Comparison of ENCODE assay signal across 22 cellular contexts in genomic region chr7:43328785-43329380, GRCh38.
DNase-seq lines count a peak whose midpoint lies in the region; ATAC-seq and TF ChIP-seq lines count a peak whose summit lies in the region.
"Had no signal": no experiment of that assay in that cellular context is flagged by ENCODE, and none has a peak within 500 bp of the region (broad histone marks: within the 10 kb centered on the region; RNA-seq: fewer than 3 reads in every experiment).

No MANE protein-coding gene starts in this region.

- H3K9me3 Mint-ChIP-seq in MCF 10A (ENCODE audit: unreplicated experiment) (no peaks in the 10 kb centered on the region), nephron progenitor cell (no peaks in the 10 kb centered on the region), type B pancreatic cell (no peaks in the 10 kb centered on the region)
- H3K9me3 Mint-ChIP-seq in activated T-helper 2 cell treated with anti-CD3 and anti-CD28 coated beads, Interferon-gamma antibody, Interleukin-2, Interleukin-4, amounts not matched to agents 10 μg/mL and 5 μg/mL and 100 μg/mL, durations not matched to agents 14 hours and 24 hours and 36 hours: no peaks in the 10 kb centered on the region
- H3K9me3 Mint-ChIP-seq: GM23338 had no signal

- no peak overlapping the region for H3K4me3 Mint-ChIP-seq in MCF 10A (ENCODE audit: unreplicated experiment)
- no peak overlapping the region for H3K4me3 Mint-ChIP-seq in nephron progenitor cell
- no peak overlapping the region for H3K4me3 Mint-ChIP-seq in type B pancreatic cell
- H3K4me3 Mint-ChIP-seq in activated T-helper 2 cell treated with anti-CD3 and anti-CD28 coated beads, Interferon-gamma antibody, Interleukin-2, Interleukin-4, amounts not matched to agents 10 μg/mL and 5 μg/mL and 100 μg/mL, durations not matched to agents 14 hours and 24 hours and 36 hours (ENCODE audit: low read depth): no peak overlapping the region
- H3K4me3 Mint-ChIP-seq: B cell, GM23338 had no signal

- TF ChIP-seq CTCF in MCF 10A (IDR thresholded peaks at IDR 0.05; ENCODE audit: unreplicated experiment) (no peak), breast epithelium (IDR thresholded peaks at IDR 0.05) (no peak), mammary epithelial cell (conservative IDR thresholded peaks at IDR 0.05 in 1 of 2, IDR thresholded peaks at IDR 0.05 in 1 of 2; ENCODE audit: extremely low read depth in 1 of 2, insufficient read depth in 1 of 2, low read depth in 1 of 2, low read length in 2 of 2) (no peak), nephron progenitor cell (IDR thresholded peaks at IDR 0.05) (no peak), type B pancreatic cell (conservative IDR thresholded peaks at IDR 0.05) (no peak)

- intact Hi-C loops in MCF 10A (cut with micrococcal nuclease): no loop called here
- intact Hi-C loops in breast epithelium (cut with DNase I; ENCODE audit: low total_unique reads): no loop called here
- intact Hi-C loops in mammary epithelial cell (cut with micrococcal nuclease): no loop called here
- intact Hi-C loops in activated T-helper 2 cell treated with anti-CD3 and anti-CD28 coated beads, Interferon-gamma antibody, Interleukin-2, Interleukin-4, amounts not matched to agents 10 μg/mL and 5 μg/mL and 100 μg/mL, durations not matched to agents 14 hours and 24 hours and 36 hours (cut with micrococcal nuclease): no loop called here

- no peaks in the 10 kb centered on the region for H4K20me1 ChIP-seq in mammary epithelial cell (ENCODE audit: insufficient read depth, low read length)

- no peak for ATAC-seq in GM19023 (IDR thresholded peaks at IDR 0.05; ENCODE audit: unreplicated experiment)
- ATAC-seq: GM12878, GM23338, HCT116 had no signal

- no peaks in the 10 kb centered on the region for H3K27me3 ChIP-seq in breast epithelium
- H3K27me3 ChIP-seq in mammary epithelial cell (ENCODE audit: insufficient read depth, low read length): no peaks in the 10 kb centered on the region

- peak overlapping the region; percentile 47 for H2AFZ ChIP-seq in mammary epithelial cell (ENCODE audit: low read depth, low read length)
- H2AFZ ChIP-seq: GM23338, PC-9 had no signal

- H3K4me3 ChIP-seq in breast epithelium (no peak overlapping the region), mammary epithelial cell (replicated peaks in 1 of 3; ENCODE audit: insufficient read depth in 1 of 3, low read depth in 2 of 3, low read length in 3 of 3) (no peak overlapping the region)
- H3K4me3 ChIP-seq: GM12878, GM23338, PC-9, SK-N-MC had no signal

- H3K27ac ChIP-seq in breast epithelium (no peak overlapping the region), mammary epithelial cell (ENCODE audit: insufficient read depth, low read depth, low read length) (no peak overlapping the region)
- H3K27ac ChIP-seq: PC-9, SK-N-MC had no signal

- in situ Hi-C loops in mammary epithelial cell (cut with MboI; ENCODE audit: low sequenced_read_pairs in 2 of 2): no loop called here

- CTCF ChIA-PET in MCF 10A (lab: Yijun Ruan, JAX): interaction anchor here (0.6 to 0.7 kb wide), 2 partner anchors 11 to 1160 kb away, joined by 3 read pairs; no protein-coding TSS in a partner anchor
- CTCF ChIA-PET in mammary epithelial cell (lab: Charles Lee; ENCODE audit: low non-redundant PET): no interaction called here

- dilution Hi-C loops in mammary epithelial cell (cut with HindIII; ENCODE audit: low sequenced_read_pairs): no loop called here

- peaks cover 13% of the 10 kb centered on the region for H3K4me1 Mint-ChIP-seq in MCF 10A (ENCODE audit: insufficient read depth, unreplicated experiment)
- H3K4me1 Mint-ChIP-seq in nephron progenitor cell: peaks cover 35% of the 10 kb centered on the region
- peaks cover 16% of the 10 kb centered on the region for H3K4me1 Mint-ChIP-seq in type B pancreatic cell (ENCODE audit: unreplicated experiment)
- no peaks in the 10 kb centered on the region for H3K4me1 Mint-ChIP-seq in activated T-helper 2 cell treated with anti-CD3 and anti-CD28 coated beads, Interferon-gamma antibody, Interleukin-2, Interleukin-4, amounts not matched to agents 10 μg/mL and 5 μg/mL and 100 μg/mL, durations not matched to agents 14 hours and 24 hours and 36 hours (ENCODE audit: low read depth)
- H3K4me1 Mint-ChIP-seq: B cell had no signal

- H3K4me1 ChIP-seq in breast epithelium: no peaks in the 10 kb centered on the region
- peaks cover 10% of the 10 kb centered on the region for H3K4me1 ChIP-seq in mammary epithelial cell (ENCODE audit: insufficient read depth, low read length)

- BruUV-seq in MCF 10A (replicated peaks; lab: Mats Ljungman, UMichigan): no TSS peak
- BruUV-seq in mammary epithelial cell (replicated peaks; lab: Mats Ljungman, UMichigan): no TSS peak

- DNase-seq in MCF 10A (ENCODE audit: unreplicated experiment): peak; percentile 54
- no peak for DNase-seq in breast epithelium (ENCODE audit: low spot score in 2 of 2)
- no peak for DNase-seq in mammary epithelial cell
- DNase-seq in nephron progenitor cell: no peak
- DNase-seq in type B pancreatic cell (ENCODE audit: extremely low spot score, unreplicated experiment): no peak
- DNase-seq in activated T-helper 2 cell treated with anti-CD3 and anti-CD28 coated beads, Interferon-gamma antibody, Interleukin-2, Interleukin-4, amounts not matched to agents 10 μg/mL and 5 μg/mL and 100 μg/mL, durations not matched to agents 14 hours and 24 hours and 36 hours (ENCODE audit: low spot score): no peak
- no peak for DNase-seq in NCI-H510A (lab: John Stamatoyannopoulos, UW)
- DNase-seq: 8988T, DMS153, GF-D8, KG1, NCI-H1417 treated with DMSO at 0.1 percent for 48 hours, NCI-H187 treated with DMSO at 0.1 percent for 48 hours, NCI-H2227 treated with DMSO at 0.1 percent for 48 hours, NCI-H524, PC-9 had no signal

- no peak overlapping the region for H3K4me2 ChIP-seq in mammary epithelial cell (ENCODE audit: insufficient read depth, low read depth, low read length)
- H3K4me2 ChIP-seq: GM23338, PC-9 had no signal

- H3K9me3 ChIP-seq in breast epithelium (no peaks in the 10 kb centered on the region), mammary epithelial cell (replicated peaks; ENCODE audit: insufficient read depth, low read length) (no peaks in the 10 kb centered on the region)

- 11% methylated on average over 6 of the region's 6 CpGs for WGBS in mammary epithelial cell (ENCODE audit: low coverage, missing lambda C conversion rate)

- H3K79me2 ChIP-seq in mammary epithelial cell (ENCODE audit: insufficient read depth, low read length): no peaks in the 10 kb centered on the region

- no peak overlapping the region for H3K9ac ChIP-seq in mammary epithelial cell (ENCODE audit: insufficient read depth, low read length)

- POLR2A ChIA-PET in MCF 10A (lab: Yijun Ruan, JAX): interaction anchor here (1.0 to 1.3 kb wide), 2 partner anchors 10 to 34 kb away, joined by 3 read pairs; no protein-coding TSS in a partner anchor

- no peaks in the 10 kb centered on the region for H3K36me3 ChIP-seq in breast epithelium
- H3K36me3 ChIP-seq in mammary epithelial cell (ENCODE audit: insufficient read depth, low read length): no peaks in the 10 kb centered on the region

- H3K36me3 Mint-ChIP-seq in MCF 10A (ENCODE audit: insufficient read depth, unreplicated experiment): no peaks in the 10 kb centered on the region
- no peaks in the 10 kb centered on the region for H3K36me3 Mint-ChIP-seq in nephron progenitor cell (ENCODE audit: low read depth)
- no peaks in the 10 kb centered on the region for H3K36me3 Mint-ChIP-seq in type B pancreatic cell
- no peaks in the 10 kb centered on the region for H3K36me3 Mint-ChIP-seq in activated T-helper 2 cell treated with anti-CD3 and anti-CD28 coated beads, Interferon-gamma antibody, Interleukin-2, Interleukin-4, amounts not matched to agents 10 μg/mL and 5 μg/mL and 100 μg/mL, durations not matched to agents 14 hours and 24 hours and 36 hours (ENCODE audit: low read depth)

- H3K27ac Mint-ChIP-seq in MCF 10A (ENCODE audit: low read depth, unreplicated experiment) (peak overlapping the region; percentile 40), nephron progenitor cell (peak overlapping the region; percentile 70), type B pancreatic cell (peak overlapping the region; percentile 1)
- H3K27ac Mint-ChIP-seq in activated T-helper 2 cell treated with anti-CD3 and anti-CD28 coated beads, Interferon-gamma antibody, Interleukin-2, Interleukin-4, amounts not matched to agents 10 μg/mL and 5 μg/mL and 100 μg/mL, durations not matched to agents 14 hours and 24 hours and 36 hours: no peak overlapping the region
- H3K27ac Mint-ChIP-seq: B cell, GM23338 had no signal

- no peaks in the 10 kb centered on the region for H3K27me3 Mint-ChIP-seq in MCF 10A (ENCODE audit: insufficient read depth, unreplicated experiment)
- H3K27me3 Mint-ChIP-seq in nephron progenitor cell (ENCODE audit: low read depth, poor library complexity): peaks cover 2% of the 10 kb centered on the region
- H3K27me3 Mint-ChIP-seq in type B pancreatic cell: no peaks in the 10 kb centered on the region
- H3K27me3 Mint-ChIP-seq in activated T-helper 2 cell treated with anti-CD3 and anti-CD28 coated beads, Interferon-gamma antibody, Interleukin-2, Interleukin-4, amounts not matched to agents 10 μg/mL and 5 μg/mL and 100 μg/mL, durations not matched to agents 14 hours and 24 hours and 36 hours (ENCODE audit: low read depth): peaks cover 2% of the 10 kb centered on the region

- TF ChIP-seq POLR2A in breast epithelium (IDR thresholded peaks at IDR 0.05): no peak
